In genomic region chr19:2180881-2181617, GRCh38 we compare ENCODE assay signal across 28 cellular contexts. TPM values are rescaled to one million over a fixed set of nuclear protein-coding genes. Genes with fewer than 3 reads are reported as not detected.
DNase-seq lines count a peak whose midpoint lies in the region; ATAC-seq and TF ChIP-seq lines count a peak whose summit lies in the region.
"Had no signal": no experiment of that assay in that cellular context is flagged by ENCODE, and none has a peak within 500 bp of the region (broad histone marks: within the 10 kb centered on the region; RNA-seq: fewer than 3 reads in every experiment).

No MANE protein-coding gene starts in this region.

- H4K20me1 ChIP-seq in hepatocyte (ENCODE audit: insufficient read depth, poor library complexity, severe bottlenecking) (peaks cover 42% of the 10 kb centered on the region), osteoblast (ENCODE audit: insufficient read depth, low read length) (peaks cover 64% of the 10 kb centered on the region)

- H3K36me3 Mint-ChIP-seq in IgD-negative memory B cell (peaks cover 4% of the 10 kb centered on the region), CD14-positive monocyte (peaks cover 45 to 73% of the 10 kb centered on the region in 2 donors)

- ATAC-seq in GM18505 (IDR thresholded peaks at IDR 0.05; ENCODE audit: unreplicated experiment) (no peak), HG02798 (IDR thresholded peaks at IDR 0.05; ENCODE audit: poor library complexity, unreplicated experiment) (no peak)
- ATAC-seq: activated naive CD4-positive, alpha-beta T cell treated with anti-CD3 and anti-CD28 coated beads, Interleukin-2, amount 50 U/mL, for 72 hours; activated T-helper 17 cell treated with anti-CD3 and anti-CD28 coated beads, Interleukin-2, amount 50 U/mL, for 72 hours; gastroesophageal sphincter; HCT116; psoas muscle; upper lobe of right lung had no signal

- H3K4me1 Mint-ChIP-seq in IgD-negative memory B cell (peaks cover 17 to 23% (median 23%) of the 10 kb centered on the region in 3 donors), CD14-positive monocyte (peaks cover 2% of the 10 kb centered on the region)

- H2AFZ ChIP-seq in hepatocyte (no peak overlapping the region), osteoblast (ENCODE audit: low read length) (no peak overlapping the region)

- H3K4me3 ChIP-seq in AG04450 (ENCODE audit: low read depth, low read length) (no peak overlapping the region), hepatocyte (no peak overlapping the region), osteoblast (ENCODE audit: insufficient read depth, low read length) (no peak overlapping the region), thyroid gland (replicated peaks in 1 of 3) (no peak overlapping the region)
- H3K4me3 ChIP-seq: ascending aorta, gastroesophageal sphincter, psoas muscle, skin epidermis, upper lobe of right lung had no signal

- H3K27ac Mint-ChIP-seq in IgD-negative memory B cell, result peak overlapping the region in 2 of 3 donors; percentile 10 to 35
- peak overlapping the region in 1 of 7 donors; percentile 21 for H3K27ac Mint-ChIP-seq in CD14-positive monocyte
- H3K27ac Mint-ChIP-seq: activated CD4-positive, alpha-beta memory T cell treated with anti-CD3 and anti-CD28 coated beads for 36 hours had no signal

- no peaks in the 10 kb centered on the region for H3K27me3 Mint-ChIP-seq in IgD-negative memory B cell
- peaks cover 0 to 2% (median 2%) of the 10 kb centered on the region in 3 donors for H3K27me3 Mint-ChIP-seq in CD14-positive monocyte (ENCODE audit: low read depth in 3 of 3)
- H3K27me3 Mint-ChIP-seq: activated CD4-positive, alpha-beta memory T cell treated with anti-CD3 and anti-CD28 coated beads for 36 hours; activated T-helper 17 cell treated with anti-CD3 and anti-CD28 coated beads, Interleukin-2, amount 50 U/mL, for 72 hours had no signal

- peak overlapping the region; percentile 48 for H3K4me2 ChIP-seq in hepatocyte
- no peak overlapping the region for H3K4me2 ChIP-seq in osteoblast (ENCODE audit: insufficient read depth, low read length)

- POLR2A ChIA-PET in AG04450 (lab: Yijun Ruan, JAX), result no interaction called here

- no peaks in the 10 kb centered on the region for H3K9me2 ChIP-seq in hepatocyte (replicated peaks; ENCODE audit: insufficient read depth)

- H3K79me2 ChIP-seq in hepatocyte (peaks cover 98% of the 10 kb centered on the region), osteoblast (ENCODE audit: insufficient read depth, low read length) (peaks cover 96% of the 10 kb centered on the region)

- TF ChIP-seq POLR2A in GM18505 (IDR thresholded peaks at IDR 0.05; ENCODE audit: borderline replicate concordance, extremely low read depth, insufficient read depth, insufficient read length), result no peak
- no peak for TF ChIP-seq POLR2A in thyroid gland (IDR thresholded peaks at IDR 0.05)

- DNase-seq in AG04450 (ENCODE audit: low read depth, low spot score) (no peak), hepatocyte (ENCODE audit: low spot score) (no peak), osteoblast (ENCODE audit: insufficient read length, low spot score, missing footprints) (peak; percentile 52), CD14-positive monocyte (ENCODE audit: low spot score) (no peak), thyroid gland (no peak)
- DNase-seq: activated CD4-positive, alpha-beta memory T cell treated with anti-CD3 and anti-CD28 coated beads for 36 hours; activated CD4-positive, CD25-positive, alpha-beta regulatory T cell treated with anti-CD3 and anti-CD28 coated beads, Interleukin-2, amount 50 U/mL, for 72 hours; central memory CD4-positive, alpha-beta T cell; DMS53; GDM1; NCI-H1436; NCI-H345; NCI-H774; psoas muscle; RPMI8226; T-helper 1 cell; upper lobe of right lung had no signal

- intact Hi-C loops in CD14-positive monocyte (cut with micrococcal nuclease) (no loop called here), thyroid gland (cut with DNase I) (no loop called here)

- peaks cover 19% of the 10 kb centered on the region for H3K4me1 ChIP-seq in hepatocyte (ENCODE audit: insufficient read depth)
- peaks cover 27% of the 10 kb centered on the region for H3K4me1 ChIP-seq in osteoblast (ENCODE audit: insufficient read depth, low read length)
- H3K4me1 ChIP-seq in thyroid gland, result peaks cover 21 to 25% of the 10 kb centered on the region in 2 donors

- no peaks in the 10 kb centered on the region for H3K36me3 ChIP-seq in hepatocyte (replicated peaks; ENCODE audit: insufficient read depth, low read depth)
- peaks cover 19% of the 10 kb centered on the region for H3K36me3 ChIP-seq in osteoblast (ENCODE audit: insufficient read depth, low read length)
- H3K36me3 ChIP-seq in thyroid gland, result peaks cover 4 to 9% of the 10 kb centered on the region in 2 donors
- H3K36me3 ChIP-seq: ascending aorta had no signal

- H3K4me3 Mint-ChIP-seq in IgD-negative memory B cell, result no peak overlapping the region
- no peak overlapping the region for H3K4me3 Mint-ChIP-seq in CD14-positive monocyte
- H3K4me3 Mint-ChIP-seq: activated CD4-positive, alpha-beta memory T cell treated with anti-CD3 and anti-CD28 coated beads for 36 hours; activated T-helper 17 cell treated with anti-CD3 and anti-CD28 coated beads, Interleukin-2, amount 50 U/mL, for 72 hours had no signal

- H3K9me3 Mint-ChIP-seq in IgD-negative memory B cell, result no peaks in the 10 kb centered on the region
- no peaks in the 10 kb centered on the region for H3K9me3 Mint-ChIP-seq in CD14-positive monocyte
- H3K9me3 Mint-ChIP-seq: activated CD4-positive, alpha-beta memory T cell treated with anti-CD3 and anti-CD28 coated beads for 36 hours; activated naive CD4-positive, alpha-beta T cell treated with anti-CD3 and anti-CD28 coated beads, Interleukin-2, amount 50 U/mL, for 72 hours; activated T-helper 17 cell treated with anti-CD3 and anti-CD28 coated beads, Interleukin-2, amount 50 U/mL, for 72 hours had no signal

- H3K27ac ChIP-seq in AG04450 (ENCODE audit: low read depth, low read length) (peak overlapping the region; percentile 39), hepatocyte (peak overlapping the region; percentile 46), osteoblast (ENCODE audit: low read depth, low read length) (no peak overlapping the region), thyroid gland (no peak overlapping the region)
- H3K27ac ChIP-seq: neutrophil, psoas muscle, skin epidermis, upper lobe of right lung had no signal

- no peak for TF ChIP-seq CTCF in AG04450 (IDR thresholded peaks at IDR 0.05; ENCODE audit: low read depth, low read length)
- no peak for TF ChIP-seq CTCF in hepatocyte (IDR thresholded peaks at IDR 0.05; ENCODE audit: poor library complexity)
- no peak for TF ChIP-seq CTCF in osteoblast (IDR thresholded peaks at IDR 0.05; ENCODE audit: extremely low read depth, low read depth, low read length)
- no peak for TF ChIP-seq CTCF in CD14-positive monocyte (IDR thresholded peaks at IDR 0.05)
- TF ChIP-seq CTCF in thyroid gland (IDR thresholded peaks at IDR 0.05), result no peak

- CTCF ChIA-PET in AG04450 (lab: Charles Lee), result interaction anchor here (0.6 to 0.8 kb wide), 2 partner anchors 25 to 1569 kb away, joined by 3 to 5 read pairs; no protein-coding TSS in a partner anchor

- H3K9me3 ChIP-seq in AG04450 (ENCODE audit: control insufficient read depth, insufficient read depth, low read length) (no peaks in the 10 kb centered on the region; the same call in 1 of the 2 replicates), hepatocyte (ENCODE audit: low read depth) (no peaks in the 10 kb centered on the region), osteoblast (ENCODE audit: low read depth, low read length) (no peaks in the 10 kb centered on the region), thyroid gland (no peaks in the 10 kb centered on the region)
- H3K9me3 ChIP-seq: ascending aorta, BE2C, gastroesophageal sphincter, neutrophil, psoas muscle, upper lobe of right lung had no signal

- H3K27me3 ChIP-seq in AG04450 (ENCODE audit: control insufficient read depth, insufficient read depth, low read length) (no peaks in the 10 kb centered on the region), hepatocyte (no peaks in the 10 kb centered on the region), osteoblast (ENCODE audit: insufficient read depth, low read length) (no peaks in the 10 kb centered on the region), thyroid gland (no peaks in the 10 kb centered on the region)
- H3K27me3 ChIP-seq: ascending aorta, BE2C, gastroesophageal sphincter, neutrophil, upper lobe of right lung had no signal

- 79% methylated on average over 22 of the region's 22 CpGs for WGBS in hepatocyte (ENCODE audit: low lambda C conversion rate, missing lambda C conversion rate)
- WGBS in thyroid gland, 2 donors, result 87 to 91% methylated on average over 6 to 10 of the region's 22 CpGs

RNA-seq across cellular contexts. Expression of gene DOT1L, which starts 17.3 kb away (rescaled TPM):
- polyA plus RNA-seq in AG04450 (2011; rRNA removed), result 3.2 and 4.3 TPM in 2 replicates
- 12.7 and 16.7 TPM in 2 replicates for polyA minus RNA-seq in AG04450 (2011; rRNA and poly(A)+ RNA removed)
- polyA plus RNA-seq in IgD-negative memory B cell, result 2.7 TPM
- 6.9 and 9.5 TPM in 2 replicates for total RNA-seq in hepatocyte
- 9.1 and 10.7 TPM in 2 replicates for polyA plus RNA-seq in hepatocyte
- 6.9 and 7.1 TPM in 2 replicates for total RNA-seq in osteoblast
- under 1 TPM; 0.32 to 0.75 TPM for polyA plus RNA-seq in CD14-positive monocyte
- total RNA-seq in thyroid gland, result 10 to 100 TPM; 10.2 to 31.1 (median 17.2) TPM

RNA-seq across cellular contexts. Expression of gene AP3D1, which starts 29.7 kb away (rescaled TPM):
- 68.2 and 94.4 TPM in 2 replicates for polyA plus RNA-seq in AG04450 (2011; rRNA removed)
- 134 and 184 TPM in 2 replicates for polyA minus RNA-seq in AG04450 (2011; rRNA and poly(A)+ RNA removed)
- polyA plus RNA-seq in IgD-negative memory B cell, result 23.7 TPM
- total RNA-seq in hepatocyte, result 92.2 and 102 TPM in 2 replicates
- 108 and 109 TPM in 2 replicates for polyA plus RNA-seq in hepatocyte
- 119 and 121 TPM in 2 replicates for total RNA-seq in osteoblast
- 10 to 100 TPM in 1 of 2 donors, 1 to 10 TPM in 1; 9.6 to 12.4 TPM for polyA plus RNA-seq in CD14-positive monocyte
- total RNA-seq in thyroid gland, result 100 to 1,000 TPM in 3 of 4 donors, 10 to 100 TPM in 1; 62.5 to 121 (median 118) TPM

RNA-seq across cellular contexts. Expression of gene PLEKHJ1, which starts 55.1 kb away (rescaled TPM):
- polyA plus RNA-seq in AG04450 (2011; rRNA removed), result 38.7 and 39.3 TPM in 2 replicates
- 21.1 and 30.5 TPM in 2 replicates for polyA minus RNA-seq in AG04450 (2011; rRNA and poly(A)+ RNA removed)
- 163 TPM for polyA plus RNA-seq in IgD-negative memory B cell
- total RNA-seq in hepatocyte, result 142 and 165 TPM in 2 replicates
- 190 and 207 TPM in 2 replicates for polyA plus RNA-seq in hepatocyte
- total RNA-seq in osteoblast, result 32.1 and 43.4 TPM in 2 replicates
- polyA plus RNA-seq in CD14-positive monocyte, result 10 to 100 TPM; 62.1 to 69.0 TPM
- total RNA-seq in thyroid gland, result 100 to 1,000 TPM in 3 of 4 donors, 10 to 100 TPM in 1; 86.7 to 179 (median 131) TPM

RNA-seq across cellular contexts. Expression of gene SF3A2, which starts 55.6 kb away (rescaled TPM):
- polyA plus RNA-seq in AG04450 (2011; rRNA removed) (7.0 and 9.5 TPM in 2 replicates), IgD-negative memory B cell (37.8 TPM), hepatocyte (75.3 and 81.1 TPM in 2 replicates), CD14-positive monocyte (10 to 100 TPM in 1 of 2 donors, 1 to 10 TPM in 1; 8.0 to 11.6 TPM)
- polyA minus RNA-seq in AG04450 (2011; rRNA and poly(A)+ RNA removed), result 11.7 and 14.1 TPM in 2 replicates
- total RNA-seq in hepatocyte (17.9 and 21.2 TPM in 2 replicates), osteoblast (27.1 and 27.9 TPM in 2 replicates), thyroid gland (10 to 100 TPM; 25.7 to 39.8 (median 30.3) TPM)

Comparison
In these comparisons a context has a peak if more than half of its experiments do, and no peak if none do; other contexts are left out.
1. H3K27ac ChIP-seq: peak in AG04450 (single experiment) and hepatocyte (single experiment); none in osteoblast (single experiment) and thyroid gland (0 of 3).